ENCODE assay signal across 1 cellular context in genomic region chr1:154352581-154353459, GRCh38.
TF ChIP-seq lines count a peak whose summit lies in the region.

No MANE protein-coding gene starts in this region.

TF ChIP-seq in GM12878, 131 proteins besides CTCF, POLR2A, EP300 and RAD21:
- TF ChIP-seq ZNF207 (IDR thresholded peaks at IDR 0.05; ENCODE audit: borderline replicate concordance): no peak
- TF ChIP-seq TAF1 (IDR thresholded peaks at IDR 0.05; ENCODE audit: borderline replicate concordance, low read depth, low read length): no peak
- no peak for TF ChIP-seq ZZZ3 (IDR thresholded peaks at IDR 0.05; ENCODE audit: control insufficient read depth, insufficient read length, low read depth)
- no peak for TF ChIP-seq CREB1 (IDR thresholded peaks at IDR 0.05; ENCODE audit: low read depth)
- no peak for TF ChIP-seq FOXK2 (IDR thresholded peaks at IDR 0.05)
- TF ChIP-seq ATF7 (IDR thresholded peaks at IDR 0.05; ENCODE audit: low read depth): no peak
- 0 out of 2 replicates have a peak, but pooled peaks have one; percentile 39 for TF ChIP-seq LARP7 (IDR thresholded peaks at IDR 0.05)
- peak; percentile 35; the same call in 1 of the 2 replicates for TF ChIP-seq MTA2 (IDR thresholded peaks at IDR 0.05; ENCODE audit: low read depth)
- TF ChIP-seq ZNF592 (IDR thresholded peaks at IDR 0.05): no peak
- no peak for TF ChIP-seq MEF2A (IDR thresholded peaks at IDR 0.05; ENCODE audit: insufficient read depth, low read depth, low read length)
- no peak for TF ChIP-seq CHD2 (IDR thresholded peaks at IDR 0.05; ENCODE audit: borderline replicate concordance, low read depth, low read length)
- TF ChIP-seq SIX5 (IDR thresholded peaks at IDR 0.05; ENCODE audit: low read depth, low read length, severe bottlenecking): no peak
- no peak for TF ChIP-seq BCL3 (IDR thresholded peaks at IDR 0.05; ENCODE audit: borderline replicate concordance, insufficient read depth, low read depth, low read length, poor library complexity, severe bottlenecking)
- TF ChIP-seq NRF1 (conservative IDR thresholded peaks at IDR 0.05; ENCODE audit: low read depth, low read length): no peak
- TF ChIP-seq IKZF2 (IDR thresholded peaks at IDR 0.05): peak; percentile 25 to 49; a peak in 1 of 4 replicates
- TF ChIP-seq MYC (IDR thresholded peaks at IDR 0.05; ENCODE audit: insufficient read depth, insufficient read length, insufficient replicate concordance, low read length, severe bottlenecking): no peak
- no peak for TF ChIP-seq MAX (IDR thresholded peaks at IDR 0.05; ENCODE audit: low read depth, low read length)
- no peak for TF ChIP-seq NR2F1 (conservative IDR thresholded peaks at IDR 0.05)
- no peak for TF ChIP-seq FOS (IDR thresholded peaks at IDR 0.05; ENCODE audit: borderline replicate concordance, extremely low read depth, insufficient read length)
- TF ChIP-seq RB1 (IDR thresholded peaks at IDR 0.05; ENCODE audit: borderline replicate concordance): no peak
- TF ChIP-seq RELB (IDR thresholded peaks at IDR 0.05; ENCODE audit: low read depth): 0 out of 2 replicates have a peak, but pooled peaks have one; percentile 12
- no peak for TF ChIP-seq TBL1XR1 (IDR thresholded peaks at IDR 0.05; ENCODE audit: low read depth, low read length)
- TF ChIP-seq BACH1 (IDR thresholded peaks at IDR 0.05; ENCODE audit: borderline replicate concordance): no peak
- no peak for TF ChIP-seq SRF (IDR thresholded peaks at IDR 0.05; ENCODE audit: low read depth in 2 of 2, low read length in 2 of 2)
- TF ChIP-seq IKZF1 (conservative IDR thresholded peaks at IDR 0.05): peak; percentile 57; the same call in 1 of the 2 replicates
- TF ChIP-seq TCF3 (IDR thresholded peaks at IDR 0.05; ENCODE audit: borderline replicate concordance, insufficient read depth, low read depth, low read length): no peak
- TF ChIP-seq TCF12 (IDR thresholded peaks at IDR 0.05; ENCODE audit: low read depth, low read length): 0 out of 2 replicates have a peak, but pooled peaks have one; percentile 41
- TF ChIP-seq ZSCAN29 (IDR thresholded peaks at IDR 0.05): no peak
- TF ChIP-seq EED (IDR thresholded peaks at IDR 0.05; ENCODE audit: low read depth): peak; percentile 56; the same call in 1 of the 2 replicates
- TF ChIP-seq SPI1 (IDR thresholded peaks at IDR 0.05; ENCODE audit: borderline replicate concordance, insufficient read depth, low read depth, low read length): no peak; the same call in 1 of the 2 replicates
- no peak for TF ChIP-seq ZNF24 (IDR thresholded peaks at IDR 0.05)
- peak; percentile 35; the same call in 1 of the 2 replicates for TF ChIP-seq SMC3 (IDR thresholded peaks at IDR 0.05; ENCODE audit: borderline replicate concordance, low read length)
- no peak for TF ChIP-seq TARDBP (IDR thresholded peaks at IDR 0.05; ENCODE audit: borderline replicate concordance)
- TF ChIP-seq ZNF687 (IDR thresholded peaks at IDR 0.05): no peak
- TF ChIP-seq RBBP5 (conservative IDR thresholded peaks at IDR 0.05): no peak
- TF ChIP-seq E4F1 (IDR thresholded peaks at IDR 0.05; ENCODE audit: borderline replicate concordance, partially characterized antibody): no peak
- 0 out of 4 replicates have a peak, but pooled peaks of 1 of the 2 experiments have one; percentile 3 for TF ChIP-seq BHLHE40 (IDR thresholded peaks at IDR 0.05; ENCODE audit: borderline replicate concordance in 1 of 2, low read depth in 2 of 2, low read length in 1 of 2)
- no peak for TF ChIP-seq PML (IDR thresholded peaks at IDR 0.05; ENCODE audit: low read length)
- no peak for TF ChIP-seq NFYA (IDR thresholded peaks at IDR 0.05; ENCODE audit: borderline replicate concordance, low read depth, low read length)
- no peak for TF ChIP-seq RAD51 (IDR thresholded peaks at IDR 0.05)
- TF ChIP-seq ELK1 (IDR thresholded peaks at IDR 0.05; ENCODE audit: low read depth, low read length): 0 out of 2 replicates have a peak, but pooled peaks have one; percentile 22
- no peak for TF ChIP-seq NKRF (conservative IDR thresholded peaks at IDR 0.05)
- no peak for TF ChIP-seq CHD1 (IDR thresholded peaks at IDR 0.05; ENCODE audit: low read depth, low read length)
- no peak; the same call in 1 of the 2 replicates for TF ChIP-seq RUNX3 (IDR thresholded peaks at IDR 0.05; ENCODE audit: low read length)
TF ChIP-seq in GM12878: peak in this region for 10.
